In genomic region chr14:104708606-104709268, GRCh38 we compare ENCODE assay signal across 8 cellular contexts. TPM values are rescaled to one million over a fixed set of nuclear protein-coding genes. Genes with fewer than 3 reads are reported as not detected.
DNase-seq lines count a peak whose midpoint lies in the region; ATAC-seq lines count a peak whose summit lies in the region.

No MANE protein-coding gene starts in this region.

- DNase-seq in CD1c-positive myeloid dendritic cell (ENCODE audit: extremely low spot score) = peak; percentile 68
- DNase-seq in NCI-H2171 treated with DMSO at 0.1 percent for 48 hours (lab: John Stamatoyannopoulos, UW) = peak; percentile 44
- DNase-seq in activated CD4-positive, alpha-beta T cell treated with anti-CD3 and anti-CD28 coated beads, Interleukin-2, amount 50 U/mL, for 24 hours (ENCODE audit: low read depth in 1 of 2, low spot score in 1 of 2) = peak; percentile 52 to 66
- peak; percentile 83 for DNase-seq in dermis blood vessel endothelial cell
- DNase-seq in medulla oblongata (ENCODE audit: extremely low spot score) = peak; percentile 74
- peak; percentile 61 for DNase-seq in stimulated activated CD8-positive, alpha-beta memory T cell treated with anti-CD3 and anti-CD28 coated beads, Interleukin-4, amount 100 ng/mL, for 24 hours (ENCODE audit: low read depth)

- ATAC-seq in GM21786 (IDR thresholded peaks at IDR 0.05; ENCODE audit: unreplicated experiment) = peak; percentile 59
- no peak for ATAC-seq in HG02981 (IDR thresholded peaks at IDR 0.05; ENCODE audit: unreplicated experiment)

RNA-seq across cellular contexts. Expression of gene ADSS1, which starts 15.3 kb away (rescaled TPM):
- total RNA-seq in dermis blood vessel endothelial cell = 0.98 and 2.2 TPM in 2 replicates

RNA-seq across cellular contexts. Expression of gene INF2, which starts 19.3 kb away (rescaled TPM):
- 53.6 and 126 TPM in 2 replicates for total RNA-seq in dermis blood vessel endothelial cell

RNA-seq across cellular contexts. Expression of gene SIVA1, which starts 44.2 kb away (rescaled TPM):
- total RNA-seq in dermis blood vessel endothelial cell = 115 and 214 TPM in 2 replicates
